ENCODE assay signal across 10 cellular contexts in genomic region chr13:20118268-20119140, GRCh38. TPM values are rescaled to one million over a fixed set of nuclear protein-coding genes. Genes with fewer than 3 reads are reported as not detected.
DNase-seq lines count a peak whose midpoint lies in the region; ATAC-seq and TF ChIP-seq lines count a peak whose summit lies in the region.
"Had no signal": no experiment of that assay in that cellular context is flagged by ENCODE, and none has a peak within 500 bp of the region (broad histone marks: within the 10 kb centered on the region; RNA-seq: fewer than 3 reads in every experiment).

No MANE protein-coding gene starts in this region.

- H3K9me3 ChIP-seq in mucosa of stomach (ENCODE audit: control insufficient read depth, low read length), result no peaks in the 10 kb centered on the region
- no peaks in the 10 kb centered on the region for H3K9me3 ChIP-seq in thyroid gland

- no peak for TF ChIP-seq POLR2A in thyroid gland (IDR thresholded peaks at IDR 0.05)

- peak overlapping the region; percentile 68 to 92 (median 92) for H3K27ac ChIP-seq in thyroid gland
- H3K27ac ChIP-seq: C4-2B had no signal

- TF ChIP-seq CTCF in endothelial cell (IDR thresholded peaks at IDR 0.05; ENCODE audit: unreplicated experiment) (peak; percentile 31), thyroid gland (IDR thresholded peaks at IDR 0.05) (no peak)

- H3K4me1 ChIP-seq in mucosa of stomach (ENCODE audit: control insufficient read depth, insufficient read depth, low read length), result peaks cover 28% of the 10 kb centered on the region
- peaks cover 6 to 8% of the 10 kb centered on the region in 2 donors for H3K4me1 ChIP-seq in thyroid gland

- ATAC-seq in HG03439 (IDR thresholded peaks at IDR 0.05; ENCODE audit: unreplicated experiment), result peak; percentile 15

- H3K27me3 Mint-ChIP-seq in activated CD4-positive, alpha-beta memory T cell treated with anti-CD3 and anti-CD28 coated beads for 36 hours, result peaks cover 2% of the 10 kb centered on the region
- peaks cover 2% of the 10 kb centered on the region for H3K27me3 Mint-ChIP-seq in endothelial cell (ENCODE audit: unreplicated experiment)

- H3K27me3 ChIP-seq in mucosa of stomach (ENCODE audit: control insufficient read depth, insufficient read depth, low read length), result no peaks in the 10 kb centered on the region
- no peaks in the 10 kb centered on the region for H3K27me3 ChIP-seq in thyroid gland

- H3K9me3 Mint-ChIP-seq in activated CD4-positive, alpha-beta memory T cell treated with anti-CD3 and anti-CD28 coated beads for 36 hours, result no peaks in the 10 kb centered on the region
- H3K9me3 Mint-ChIP-seq in endothelial cell (ENCODE audit: unreplicated experiment), result no peaks in the 10 kb centered on the region

- peak; percentile 18 to 63 (median 58) for DNase-seq in NCI-H1417 (lab: John Stamatoyannopoulos, UW)
- no peak for DNase-seq in NCI-H1417 treated with DMSO at 0.1 percent for 48 hours (lab: John Stamatoyannopoulos, UW)
- DNase-seq in activated CD4-positive, alpha-beta memory T cell treated with anti-CD3 and anti-CD28 coated beads for 36 hours, result peak; percentile 25
- peak; percentile 34 for DNase-seq in endothelial cell (ENCODE audit: low spot score)
- peak; percentile 80 for DNase-seq in thyroid gland
- DNase-seq in DMS79 treated with DMSO at 0.1 percent for 48 hours (lab: John Stamatoyannopoulos, UW), result no peak

- H3K4me1 Mint-ChIP-seq in activated CD4-positive, alpha-beta memory T cell treated with anti-CD3 and anti-CD28 coated beads for 36 hours (ENCODE audit: low read depth), result peaks cover 10% of the 10 kb centered on the region
- peaks cover 7% of the 10 kb centered on the region for H3K4me1 Mint-ChIP-seq in endothelial cell (ENCODE audit: unreplicated experiment)

- peak overlapping the region; percentile 86 for H3K9ac ChIP-seq in mucosa of stomach (ENCODE audit: low read length)

- peak overlapping the region; percentile 45 for H3K27ac Mint-ChIP-seq in activated CD4-positive, alpha-beta memory T cell treated with anti-CD3 and anti-CD28 coated beads for 36 hours
- no peak overlapping the region for H3K27ac Mint-ChIP-seq in endothelial cell (ENCODE audit: unreplicated experiment)

- H3K4me3 ChIP-seq in mucosa of stomach (ENCODE audit: low read length), result peak overlapping the region; percentile 73
- H3K4me3 ChIP-seq in thyroid gland (replicated peaks in 1 of 3), result peak overlapping the region; percentile 29 to 60 (median 57)

- H3K36me3 ChIP-seq in mucosa of stomach (ENCODE audit: control insufficient read depth, insufficient read depth, low read length), result no peaks in the 10 kb centered on the region
- no peaks in the 10 kb centered on the region for H3K36me3 ChIP-seq in thyroid gland

- WGBS in thyroid gland, 2 donors, result 6 to 7% methylated on average over 11 to 30 of the region's 55 CpGs

- no peaks in the 10 kb centered on the region for H3K36me3 Mint-ChIP-seq in activated CD4-positive, alpha-beta memory T cell treated with anti-CD3 and anti-CD28 coated beads for 36 hours
- no peaks in the 10 kb centered on the region for H3K36me3 Mint-ChIP-seq in endothelial cell (ENCODE audit: low read depth, unreplicated experiment)

- peak overlapping the region; percentile 80 for H3K4me3 Mint-ChIP-seq in activated CD4-positive, alpha-beta memory T cell treated with anti-CD3 and anti-CD28 coated beads for 36 hours
- peak overlapping the region; percentile 59 for H3K4me3 Mint-ChIP-seq in endothelial cell (ENCODE audit: unreplicated experiment)

- CTCF ChIA-PET in activated CD4-positive, alpha-beta memory T cell treated with anti-CD3 and anti-CD28 coated beads for 36 hours (lab: Charles Lee), result interaction anchor here (2.3 kb wide), 1 partner anchor 9 kb away, joined by 16 read pairs; no protein-coding TSS in a partner anchor

- intact Hi-C loops in activated CD4-positive, alpha-beta memory T cell treated with anti-CD3 and anti-CD28 coated beads for 36 hours (cut with micrococcal nuclease), result no loop called here
- intact Hi-C loops in thyroid gland (cut with DNase I), result no loop called here

- POLR2A ChIA-PET in activated CD4-positive, alpha-beta memory T cell treated with anti-CD3 and anti-CD28 coated beads for 36 hours (lab: Charles Lee), result interaction anchor here (1.0 to 3.8 kb wide), 3 partner anchors 9 to 41 kb away, joined by 3 to 29 read pairs (median 4); no protein-coding TSS in a partner anchor

RNA-seq across cellular contexts. Expression of gene GJA3, which starts 42.3 kb away (rescaled TPM):
- under 1 TPM; 0.14 to 0.29 TPM for total RNA-seq in activated CD4-positive, alpha-beta memory T cell treated with anti-CD3 and anti-CD28 coated beads for 36 hours
- total RNA-seq in endothelial cell (ENCODE audit: unreplicated experiment) (not detected), thyroid gland (under 1 TPM; 0.11 to 0.54 (median 0.41) TPM)
- total RNA-seq: lung microvascular endothelial cell had no signal

Comparison
In these comparisons a context has a peak if more than half of its experiments do, and no peak if none do; other contexts are left out.
1. DNase-seq: peak in NCI-H1417 (3 of 3), activated CD4-positive, alpha-beta memory T cell treated with anti-CD3 and anti-CD28 coated beads for 36 hours (single experiment), endothelial cell (single experiment) and thyroid gland (2 of 2); none in NCI-H1417 treated with DMSO at 0.1 percent for 48 hours (single experiment) and DMS79 treated with DMSO at 0.1 percent for 48 hours (single experiment).